ENCODE assay signal across 14 cellular contexts in the genomic region with DNA sequence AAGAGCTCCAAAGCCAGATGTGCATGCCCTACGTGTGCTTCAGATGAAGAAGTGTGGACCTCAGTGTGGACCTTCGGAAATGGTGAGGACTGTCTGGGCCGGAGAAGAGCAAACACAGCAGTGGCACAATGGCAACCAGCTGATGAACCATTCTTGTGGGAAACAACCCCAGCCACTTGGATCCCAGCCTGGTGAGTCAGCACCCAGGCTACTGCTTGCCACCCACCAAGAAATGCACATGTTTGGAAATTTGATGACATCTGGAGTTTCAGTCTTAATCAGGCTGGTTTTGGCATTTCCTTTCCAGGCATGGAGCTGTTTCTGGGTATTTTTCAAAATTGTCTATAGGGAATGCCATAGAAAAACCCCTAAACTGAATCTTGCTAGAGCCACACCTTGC. TPM values are rescaled to one million over a fixed set of nuclear protein-coding genes. Genes with fewer than 3 reads are reported as not detected.
A peak's percentile ranks its signal among the peaks of the same experiment; 100 is the strongest.
DNase-seq lines count a peak whose midpoint lies in the region; ATAC-seq and TF ChIP-seq lines count a peak whose summit lies in the region.
"Had no signal": no experiment of that assay in that cellular context is flagged by ENCODE, and none has a peak within 500 bp of the region (broad histone marks: within the 10 kb centered on the region; RNA-seq: fewer than 3 reads in every experiment).

No MANE protein-coding gene starts in this region.

- H3K36me3 Mint-ChIP-seq in activated T-cell treated with anti-CD3 and anti-CD28 coated beads, Interleukin-2, amount 50 U/mL, for 24 hours (ENCODE audit: low read depth) = no peaks in the 10 kb centered on the region
- H3K36me3 Mint-ChIP-seq: memory B cell had no signal

- H3K27me3 Mint-ChIP-seq in activated T-cell treated with anti-CD3 and anti-CD28 coated beads, Interleukin-2, amount 50 U/mL, for 24 hours = peaks cover 8% of the 10 kb centered on the region

- peaks cover 76% of the 10 kb centered on the region for H3K4me1 Mint-ChIP-seq in activated T-cell treated with anti-CD3 and anti-CD28 coated beads, Interleukin-2, amount 50 U/mL, for 24 hours (ENCODE audit: low read depth)

- H3K4me3 Mint-ChIP-seq in activated T-cell treated with anti-CD3 and anti-CD28 coated beads, Interleukin-2, amount 50 U/mL, for 24 hours = no peak overlapping the region
- H3K4me3 Mint-ChIP-seq: effector memory CD8-positive, alpha-beta T cell; memory B cell had no signal

- H3K27ac ChIP-seq in foreskin keratinocyte = no peak overlapping the region

- H3K27me3 ChIP-seq in foreskin keratinocyte = no peaks in the 10 kb centered on the region

- H3K4me1 ChIP-seq in foreskin keratinocyte = peaks cover 3% of the 10 kb centered on the region

- H3K27ac Mint-ChIP-seq in activated T-cell treated with anti-CD3 and anti-CD28 coated beads, Interleukin-2, amount 50 U/mL, for 24 hours = peak overlapping the region; percentile 69
- H3K27ac Mint-ChIP-seq: effector memory CD8-positive, alpha-beta T cell; memory B cell had no signal

- peak; percentile 47 for ATAC-seq in foreskin keratinocyte
- ATAC-seq: effector memory CD8-positive, alpha-beta T cell had no signal

- peaks cover 9% of the 10 kb centered on the region for H3K9me3 Mint-ChIP-seq in activated T-cell treated with anti-CD3 and anti-CD28 coated beads, Interleukin-2, amount 50 U/mL, for 24 hours
- H3K9me3 Mint-ChIP-seq: effector memory CD8-positive, alpha-beta T cell had no signal

- TF ChIP-seq CTCF in foreskin keratinocyte (conservative IDR thresholded peaks at IDR 0.05) = no peak
- no peak for TF ChIP-seq CTCF in GM10266 (IDR thresholded peaks at IDR 0.05; ENCODE audit: control insufficient read depth, insufficient read depth, low read depth, missing control alignments)

- peak; percentile 44 for DNase-seq in activated T-cell treated with anti-CD3 and anti-CD28 coated beads for 24 hours (ENCODE audit: low read depth)
- no peak for DNase-seq in activated T-cell treated with anti-CD3 and anti-CD28 coated beads for 4 hours
- peak; percentile 61 for DNase-seq in activated T-cell treated with anti-CD3 and anti-CD28 coated beads, Interleukin-2, amount 50 U/mL, for 24 hours
- peak; percentile 50 to 61 for DNase-seq in foreskin keratinocyte
- DNase-seq in stimulated activated CD8-positive, alpha-beta memory T cell treated with anti-CD3 and anti-CD28 coated beads, Interleukin-2, amount 100 ng/mL, for 48 hours (ENCODE audit: low read depth in 2 of 2) = peak; percentile 41 to 48
- no peak for DNase-seq in NCI-H510A (lab: John Stamatoyannopoulos, UW)
- DNase-seq in GM10266 (ENCODE audit: extremely low spot score) = no peak
- DNase-seq in NCI-H2171 treated with DMSO at 0.1 percent for 48 hours (lab: John Stamatoyannopoulos, UW) = no peak
- DNase-seq: activated CD4-positive, CD25-positive, alpha-beta regulatory T cell treated with anti-CD3 and anti-CD28 coated beads, Interleukin-2, amount 50 U/mL, for 72 hours; effector memory CD8-positive, alpha-beta T cell; NCI-H524 treated with DMSO at 0.1 percent for 48 hours had no signal

RNA-seq across cellular contexts. Expression of a gene that starts 42.7 kb away (rescaled TPM):
- total RNA-seq in foreskin keratinocyte = 0.51 TPM in 1 of 2 replicates, not detected in the other
- 0.20 and 0.77 TPM in 2 replicates for polyA plus RNA-seq in foreskin keratinocyte
- total RNA-seq: A673, H1 had no signal
- polyA plus RNA-seq: H1 had no signal

Comparison
In these comparisons a context has a peak if more than half of its experiments do, and no peak if none do; other contexts are left out.
1. DNase-seq: peak in activated T-cell treated with anti-CD3 and anti-CD28 coated beads for 24 hours (single experiment), activated T-cell treated with anti-CD3 and anti-CD28 coated beads, Interleukin-2, amount 50 U/mL, for 24 hours (single experiment), foreskin keratinocyte (2 of 2) and stimulated activated CD8-positive, alpha-beta memory T cell treated with anti-CD3 and anti-CD28 coated beads, Interleukin-2, amount 100 ng/mL, for 48 hours (2 of 2); none in activated T-cell treated with anti-CD3 and anti-CD28 coated beads for 4 hours (single experiment), NCI-H510A (single experiment), GM10266 (single experiment) and NCI-H2171 treated with DMSO at 0.1 percent for 48 hours (single experiment).